ENCODE assay signal across 12 cellular contexts in the genomic region with DNA sequence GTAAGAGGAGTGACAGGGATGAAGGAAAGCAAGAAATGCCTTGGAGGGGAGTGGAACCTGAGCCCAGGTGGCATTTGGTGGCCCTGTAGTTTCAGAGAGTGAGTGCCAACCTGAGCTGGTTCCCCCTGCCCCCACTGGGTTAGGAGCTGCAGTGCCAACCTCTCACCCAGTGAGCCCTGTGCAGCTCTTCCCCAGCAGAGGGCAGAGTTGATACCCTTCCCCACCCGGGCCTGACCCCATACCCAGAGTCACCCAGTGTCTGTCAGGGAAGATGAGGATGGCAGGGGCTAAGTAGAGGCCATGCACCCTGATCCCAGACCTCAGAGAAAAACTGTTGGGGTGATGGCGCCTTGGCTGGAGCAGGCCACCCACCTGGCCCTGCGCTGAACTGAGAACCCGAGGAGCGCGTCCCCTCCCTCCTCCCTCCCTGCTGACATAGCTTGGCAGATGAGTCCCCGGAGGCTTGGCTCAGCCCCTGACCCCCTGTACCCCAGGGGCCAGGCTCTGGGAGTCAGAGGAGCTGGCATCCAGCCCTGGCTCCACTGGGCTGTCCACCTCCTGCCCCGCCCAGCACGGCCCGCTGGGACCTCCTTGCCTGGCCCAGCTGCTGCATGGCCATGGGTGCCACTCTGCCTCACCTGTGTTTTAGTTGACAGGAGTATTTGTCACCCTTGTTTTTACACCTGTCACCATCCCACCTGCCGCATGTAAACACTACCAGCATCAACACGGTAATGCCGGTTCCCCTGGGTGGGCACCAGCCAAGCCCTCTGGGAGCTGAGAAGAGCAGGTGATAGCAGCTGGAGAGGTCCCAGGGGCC.
DNase-seq lines count a peak whose midpoint lies in the region; ATAC-seq, FAIRE-seq and TF ChIP-seq lines count a peak whose summit lies in the region.
"Had no signal": no experiment of that assay in that cellular context is flagged by ENCODE, and none has a peak within 500 bp of the region (broad histone marks: within the 10 kb centered on the region; RNA-seq: fewer than 3 reads in every experiment).

No MANE protein-coding gene starts in this region.

- no peaks in the 10 kb centered on the region for H3K36me3 ChIP-seq in heart right ventricle
- H3K36me3 ChIP-seq in right atrium auricular region, result no peaks in the 10 kb centered on the region
- H3K36me3 ChIP-seq in H1 (ENCODE audit: control insufficient read depth in 2 of 4, insufficient read depth in 4 of 4, low read length in 3 of 4), result no peaks in the 10 kb centered on the region

- no peak overlapping the region for H3K4me3 ChIP-seq in heart right ventricle
- H3K4me3 ChIP-seq in right atrium auricular region, result no peak overlapping the region
- H3K4me3 ChIP-seq in H1 (ENCODE audit: extremely low read depth in 1 of 4, insufficient read depth in 2 of 4, low read depth in 3 of 4, low read length in 4 of 4), result no peak overlapping the region

- no peaks in the 10 kb centered on the region for H3K79me2 ChIP-seq in H1 (ENCODE audit: control insufficient read depth in 1 of 2, insufficient read depth in 2 of 2, low read length in 2 of 2)

- H2BK12ac ChIP-seq in H1 (ENCODE audit: low read depth, low read length), result no peak overlapping the region

- H2BK20ac ChIP-seq in H1 (ENCODE audit: low read length), result no peak overlapping the region

- no peak overlapping the region for H2BK5ac ChIP-seq in H1 (ENCODE audit: low read depth, low read length)

- TF ChIP-seq POLR2A in H1 (IDR thresholded peaks at IDR 0.05; ENCODE audit: control extremely low read depth in 1 of 2, low read depth in 2 of 2, low read length in 2 of 2), result no peak

- H3K14ac ChIP-seq in H1 (ENCODE audit: insufficient read length), result no peak overlapping the region

- no peaks in the 10 kb centered on the region for H3K79me1 ChIP-seq in H1 (ENCODE audit: low read depth, low read length)

- no peak overlapping the region for H3K9ac ChIP-seq in H1 (replicated peaks in 1 of 4; ENCODE audit: extremely low read depth in 1 of 4, low read depth in 3 of 4, low read length in 3 of 4)

- CTCF ChIA-PET in H1 (lab: Charles Lee; ENCODE audit: partially characterized antibody), result interaction anchor here (0.7 to 4.8 kb wide), 32 partner anchors 8 to 846 kb away, joined by 3 to 26 read pairs (median 4); no protein-coding TSS in a partner anchor

- peak in 2 of 8 donors; percentile 16 to 44 for ATAC-seq in heart right ventricle
- no peak for ATAC-seq in GM18861 (IDR thresholded peaks at IDR 0.05; ENCODE audit: unreplicated experiment)
- no peak for ATAC-seq in HG03025 (IDR thresholded peaks at IDR 0.05; ENCODE audit: low FRiP score, unreplicated experiment)
- ATAC-seq in GM18498 (IDR thresholded peaks at IDR 0.05; ENCODE audit: unreplicated experiment), result no peak

- H2AFZ ChIP-seq in H1 (ENCODE audit: low read length), result no peak overlapping the region

- peak; percentile 44 to 60 for TF ChIP-seq RAD21 in H1 (IDR thresholded peaks at IDR 0.05 in 1 of 2, conservative IDR thresholded peaks at IDR 0.05 in 1 of 2; ENCODE audit: low read depth in 2 of 2, low read length in 2 of 2)

- H3K4me3 Mint-ChIP-seq in type B pancreatic cell, result no peak overlapping the region
- H3K4me3 Mint-ChIP-seq: activated T-cell treated with anti-CD3 and anti-CD28 coated beads, Interleukin-2, amount 50 U/mL, for 4 hours had no signal

- no peak overlapping the region for H3K4me2 ChIP-seq in H1 (ENCODE audit: insufficient read depth in 1 of 2, low read depth in 2 of 2, low read length in 2 of 2)

- peaks cover 0 to 3% (median 0%) of the 10 kb centered on the region in 9 donors for H3K4me1 ChIP-seq in heart right ventricle
- H3K4me1 ChIP-seq in right atrium auricular region, result peaks cover 0 to 18% of the 10 kb centered on the region in 2 donors
- peaks cover 0 to under 1% (median 0%) of the 10 kb centered on the region in 4 experiments; a peak in 2 of 7 replicates for H3K4me1 ChIP-seq in H1 (replicated peaks in 1 of 4; ENCODE audit: control insufficient read depth in 3 of 4, insufficient read depth in 4 of 4, low read length in 3 of 4)

- no peaks in the 10 kb centered on the region for H3K27me3 Mint-ChIP-seq in type B pancreatic cell

- H3K9me3 ChIP-seq in heart right ventricle (no peaks in the 10 kb centered on the region), right atrium auricular region (no peaks in the 10 kb centered on the region), H1 (ENCODE audit: insufficient read depth in 2 of 2, low read depth in 1 of 2, low read length in 1 of 2) (no peaks in the 10 kb centered on the region)

- FAIRE-seq in H1 (lab: Jason Lieb, UNC), result no peak

- peaks cover 0 to 1% of the 10 kb centered on the region in 2 experiments for H4K20me1 ChIP-seq in H1 (replicated peaks in 1 of 2; ENCODE audit: control insufficient read depth in 1 of 2, insufficient read depth in 2 of 2, low read length in 2 of 2)

- POLR2A ChIA-PET in H1 (lab: Charles Lee; ENCODE audit: partially characterized antibody), result interaction anchor here (0.6 kb wide), 1 partner anchor 14 kb away, joined by 3 read pairs; no protein-coding TSS in a partner anchor

- DNase-seq in heart right ventricle, result no peak
- DNase-seq in right atrium auricular region (ENCODE audit: low spot score), result no peak
- peak; percentile 69 for DNase-seq in NCI-H2107 (lab: John Stamatoyannopoulos, UW)
- no peak for DNase-seq in H1 (ENCODE audit: low read depth in 1 of 2, low spot score in 2 of 2)
- DNase-seq in type B pancreatic cell (ENCODE audit: extremely low spot score, unreplicated experiment), result no peak
- DNase-seq: activated T-cell treated with anti-CD3 and anti-CD28 coated beads, Interleukin-2, amount 50 U/mL, for 4 hours; AML-193; MM.1S; T-helper 1 cell had no signal

- TF ChIP-seq CTCF in heart right ventricle (IDR thresholded peaks at IDR 0.05) (peak in 5 of 9 donors; percentile 16 to 35 (median 20)), right atrium auricular region (IDR thresholded peaks at IDR 0.05) (peak in 1 of 2 donors; percentile 51), H1 (IDR thresholded peaks at IDR 0.05; ENCODE audit: control extremely low read depth in 1 of 3, insufficient read depth in 1 of 3, low read depth in 1 of 3, low read length in 3 of 3) (peak; percentile 65 to 83 (median 77)), type B pancreatic cell (conservative IDR thresholded peaks at IDR 0.05) (peak; percentile 31)

- no peaks in the 10 kb centered on the region for H3K9me3 Mint-ChIP-seq in type B pancreatic cell
- H3K9me3 Mint-ChIP-seq: activated T-cell treated with anti-CD3 and anti-CD28 coated beads, Interleukin-2, amount 50 U/mL, for 4 hours had no signal

- H3K56ac ChIP-seq in H1 (replicated peaks; ENCODE audit: insufficient read length, low read depth, low read length), result no peak overlapping the region

- H2BK15ac ChIP-seq in H1 (ENCODE audit: low read length), result no peak overlapping the region

- intact Hi-C loops in heart right ventricle (cut with DNase I), result loop anchor here in 4 of 10 donors (10.0 kb wide), 2 partner anchors 117 to 597 kb away; partner anchors contain the start of gene GNAO1 (in 2 of the 4)

- H4K5ac ChIP-seq in H1 (ENCODE audit: insufficient read length, low read depth, low read length), result no peak overlapping the region

- H4K91ac ChIP-seq in H1 (replicated peaks; ENCODE audit: insufficient read length, low read length), result no peak overlapping the region

- H4K8ac ChIP-seq in H1 (ENCODE audit: extremely low read depth, insufficient read depth, low read length), result 0 out of 2 replicates have a peak overlapping the region, but pooled peaks have one; percentile 15

- TF ChIP-seq EP300 in H1 (IDR thresholded peaks at IDR 0.05; ENCODE audit: borderline replicate concordance in 1 of 2, low read depth in 2 of 2, low read length in 2 of 2), result no peak

- H3K27ac ChIP-seq in heart right ventricle (no peak overlapping the region), right atrium auricular region (peak overlapping the region in 1 of 2 donors; percentile 42), H1 (ENCODE audit: low read depth, low read length) (no peak overlapping the region)

- H3K27ac Mint-ChIP-seq in type B pancreatic cell, result no peak overlapping the region

- no peaks in the 10 kb centered on the region for H3K36me3 Mint-ChIP-seq in type B pancreatic cell

- H2AK5ac ChIP-seq in H1 (ENCODE audit: low read depth, low read length), result no peak overlapping the region

- H3K23ac ChIP-seq in H1 (ENCODE audit: insufficient read length), result no peak overlapping the region

- no peak overlapping the region for H3K4ac ChIP-seq in H1 (replicated peaks; ENCODE audit: insufficient read length, low read depth, low read length)

- H3K27me3 ChIP-seq in heart right ventricle (no peaks in the 10 kb centered on the region), right atrium auricular region (no peaks in the 10 kb centered on the region), H1 (replicated peaks in 1 of 4; ENCODE audit: control insufficient read depth in 3 of 4, extremely low read depth in 1 of 4, insufficient read depth in 3 of 4, low read length in 3 of 4) (no peaks in the 10 kb centered on the region)

- no peak overlapping the region for H3K18ac ChIP-seq in H1 (ENCODE audit: extremely low read depth, low read length)

- H3K4me1 Mint-ChIP-seq in type B pancreatic cell (ENCODE audit: unreplicated experiment), result peaks cover 2% of the 10 kb centered on the region

- 86 to 88% methylated on average over 13 of the region's 13 CpGs for WGBS in heart right ventricle, 2 donors
- 85% methylated on average over 11 of the region's 13 CpGs; no CpG with 5 or more reads in 1 of the 2 experiments for WGBS in H1 (ENCODE audit: extremely low coverage in 1 of 2, insufficient coverage in 1 of 2, insufficient read length in 1 of 2, insufficient replicate concordance in 2 of 2, low coverage in 1 of 2, low lambda C conversion rate in 2 of 2, missing lambda C conversion rate in 1 of 2), 2 experiments

- no peak overlapping the region for H2BK120ac ChIP-seq in H1 (replicated peaks; ENCODE audit: low read depth, low read length)

- no peaks in the 10 kb centered on the region for H3K23me2 ChIP-seq in H1 (ENCODE audit: low read depth, low read length)

TF ChIP-seq in H1, 55 proteins besides CTCF, POLR2A, EP300 and RAD21:
- TF ChIP-seq BRCA1 (IDR thresholded peaks at IDR 0.05; ENCODE audit: low read depth, low read length), result no peak
- no peak for TF ChIP-seq CTBP2 (IDR thresholded peaks at IDR 0.05; ENCODE audit: borderline replicate concordance, insufficient read depth, insufficient read length, low read length)
- TF ChIP-seq YY1 (IDR thresholded peaks at IDR 0.05; ENCODE audit: low read depth, low read length), result 0 out of 2 replicates have a peak, but pooled peaks have one; percentile 9
- TF ChIP-seq TBP (IDR thresholded peaks at IDR 0.05; ENCODE audit: low read depth, low read length), result no peak
- no peak for TF ChIP-seq SRF (IDR thresholded peaks at IDR 0.05; ENCODE audit: low read depth, low read length)
